Comparison of ENCODE assay signal across 27 cellular contexts in genomic region chr11:58152776-58153175, GRCh38. TPM values are rescaled to one million over a fixed set of nuclear protein-coding genes. Genes with fewer than 3 reads are reported as not detected.
"Had no signal": no experiment of that assay in that cellular context is flagged by ENCODE, and none has a peak within 500 bp of the region (broad histone marks: within the 10 kb centered on the region; RNA-seq: fewer than 3 reads in every experiment).

No MANE protein-coding gene starts in this region.

- H3K9me3 ChIP-seq: gastrocnemius medialis, lower lobe of right lung, psoas muscle, sigmoid colon, spleen, testis, tibial artery had no signal

- H3K4me1 ChIP-seq: gastrocnemius medialis, lower lobe of right lung, psoas muscle, sigmoid colon, spleen, testis, tibial artery had no signal

- H3K27ac ChIP-seq: gastrocnemius medialis, lower lobe of right lung, psoas muscle, sigmoid colon, skin epidermis, spleen, testis, tibial artery had no signal

- H3K4me3 ChIP-seq: gastrocnemius medialis, lower lobe of right lung, psoas muscle, sigmoid colon, skin epidermis, spleen, testis, tibial artery had no signal

- H3K27me3 ChIP-seq: gastrocnemius medialis, sigmoid colon, spleen, testis, tibial artery had no signal

- DNase-seq: cortex of kidney; effector CD4-positive, alpha-beta T cell; foreskin fibroblast; gastrocnemius medialis; head of caudate nucleus; left ventricle myocardium superior; lower lobe of right lung; psoas muscle; right cardiac atrium; sigmoid colon; spleen; stimulated activated CD4-positive, alpha-beta T cell treated with anti-CD3 and anti-CD28 coated beads, Interleukin-4, amount 100 ng/mL, for 4 hours; stimulated activated naive CD8-positive, alpha-beta T cell treated with anti-CD3 and anti-CD28 coated beads, Interleukin-15, Interleukin-2, amounts not matched to agents 100 U/mL and 50 U/mL, for 24 hours; substantia nigra; testis; tibial artery had no signal

- H3K36me3 ChIP-seq: gastrocnemius medialis, lower lobe of right lung, sigmoid colon, spleen, tibial artery had no signal

RNA-seq across cellular contexts. Expression of gene OR9I1, which starts 27.4 kb away (rescaled TPM):
- total RNA-seq: dermis microvascular lymphatic vessel endothelial cell; gastrocnemius medialis; glomerular endothelial cell; left ventricle myocardium superior; lower lobe of right lung; mononuclear cell; natural killer cell treated with Interleukin-12 subunit alpha and Interleukin-12 subunit beta and Interleukin-15 and Interleukin-18, amount 100 ng/mL, for 72 hours; neural crest cell; osteocyte; psoas muscle; renal cortical epithelial cell; right cardiac atrium; sigmoid colon; spleen; testis; urinary bladder had no signal
- polyA plus RNA-seq: esophagus, keratinocyte, psoas muscle, right cardiac atrium, sigmoid colon, spleen, urinary bladder had no signal

RNA-seq across cellular contexts. Expression of gene OR9Q2, which starts 36.1 kb away (rescaled TPM):
- total RNA-seq: dermis microvascular lymphatic vessel endothelial cell; gastrocnemius medialis; glomerular endothelial cell; left ventricle myocardium superior; lower lobe of right lung; mononuclear cell; natural killer cell treated with Interleukin-12 subunit alpha and Interleukin-12 subunit beta and Interleukin-15 and Interleukin-18, amount 100 ng/mL, for 72 hours; neural crest cell; osteocyte; psoas muscle; renal cortical epithelial cell; right cardiac atrium; sigmoid colon; spleen; urinary bladder had no signal
- polyA plus RNA-seq: esophagus, keratinocyte, psoas muscle, right cardiac atrium, sigmoid colon, spleen, urinary bladder had no signal

RNA-seq across cellular contexts. Expression of gene OR1S2, which starts 51.2 kb away (rescaled TPM):
- total RNA-seq: dermis microvascular lymphatic vessel endothelial cell; gastrocnemius medialis; glomerular endothelial cell; left ventricle myocardium superior; lower lobe of right lung; mononuclear cell; natural killer cell treated with Interleukin-12 subunit alpha and Interleukin-12 subunit beta and Interleukin-15 and Interleukin-18, amount 100 ng/mL, for 72 hours; neural crest cell; osteocyte; psoas muscle; renal cortical epithelial cell; right cardiac atrium; sigmoid colon; spleen; testis; urinary bladder had no signal
- polyA plus RNA-seq: esophagus, keratinocyte, psoas muscle, right cardiac atrium, sigmoid colon, spleen, urinary bladder had no signal

RNA-seq across cellular contexts. Expression of gene OR1S1, which starts 59.7 kb away (rescaled TPM):
- total RNA-seq: dermis microvascular lymphatic vessel endothelial cell; gastrocnemius medialis; glomerular endothelial cell; left ventricle myocardium superior; lower lobe of right lung; mononuclear cell; natural killer cell treated with Interleukin-12 subunit alpha and Interleukin-12 subunit beta and Interleukin-15 and Interleukin-18, amount 100 ng/mL, for 72 hours; neural crest cell; osteocyte; psoas muscle; renal cortical epithelial cell; right cardiac atrium; sigmoid colon; spleen; testis; urinary bladder had no signal
- polyA plus RNA-seq: esophagus, keratinocyte, psoas muscle, right cardiac atrium, sigmoid colon, spleen, urinary bladder had no signal
